8 cellular contexts compared by ENCODE assay signal in genomic region chr1:236281286-236282158, GRCh38. TPM values are rescaled to one million over a fixed set of nuclear protein-coding genes. Genes with fewer than 3 reads are reported as not detected.
DNase-seq lines count a peak whose midpoint lies in the region; ATAC-seq and TF ChIP-seq lines count a peak whose summit lies in the region.

TSS of gene ERO1B (minus strand) at chr1:236281958. CDS start at chr1:236281783, 175 bp downstream.

- H3K4me1 ChIP-seq in CD4-positive, CD25-positive, alpha-beta regulatory T cell (ENCODE audit: control insufficient read depth, insufficient read depth, low read length, poor library complexity, severe bottlenecking): peaks cover 20% of the 10 kb centered on the region
- peaks cover 0 to 13% (median 5%) of the 10 kb centered on the region in 4 donors for H3K4me1 ChIP-seq in right lobe of liver

- peak within 1 kb of the TSS; percentile 89 for H3K4me3 ChIP-seq in CD4-positive, CD25-positive, alpha-beta regulatory T cell (ENCODE audit: low read depth, low read length)
- peak within 1 kb of the TSS; percentile 86 to 96 (median 92) for H3K4me3 ChIP-seq in right lobe of liver

- H3K9me3 Mint-ChIP-seq in CD4-positive, CD25-positive, alpha-beta regulatory T cell: peaks cover 0 to 2% (median 0%) of the 10 kb centered on the region in 7 donors

- peaks cover 20% of the 10 kb centered on the region for H3K27me3 Mint-ChIP-seq in CD4-positive, CD25-positive, alpha-beta regulatory T cell

- H3K4me3 Mint-ChIP-seq in CD4-positive, CD25-positive, alpha-beta regulatory T cell: peak within 1 kb of the TSS; percentile 87 to 99 (median 96)

- H3K9me3 ChIP-seq in CD4-positive, CD25-positive, alpha-beta regulatory T cell (ENCODE audit: control insufficient read depth in 2 of 2, low read length in 2 of 2): no peaks in the 10 kb centered on the region
- H3K9me3 ChIP-seq in right lobe of liver: no peaks in the 10 kb centered on the region

- peak within 1 kb of the TSS; percentile 80 for H3K27ac ChIP-seq in CD4-positive, CD25-positive, alpha-beta regulatory T cell (ENCODE audit: insufficient read depth, low read length, poor library complexity, severe bottlenecking)
- peak within 1 kb of the TSS; percentile 72 to 81 (median 79) for H3K27ac ChIP-seq in right lobe of liver

- no peak for TF ChIP-seq CTCF in right lobe of liver (IDR thresholded peaks at IDR 0.05)

- 0% methylated on average over 6 of the region's 88 CpGs for WGBS in right lobe of liver (ENCODE audit: insufficient coverage, low coverage, low lambda C conversion rate, missing lambda C conversion rate)

- peak; percentile 93 for TF ChIP-seq POLR2A in right lobe of liver (IDR thresholded peaks at IDR 0.05)

- ATAC-seq in CD4-positive, CD25-positive, alpha-beta regulatory T cell (ENCODE audit: low read depth in 2 of 2): peak; percentile 97
- ATAC-seq in GM19395 (IDR thresholded peaks at IDR 0.05; ENCODE audit: unreplicated experiment) (peak; percentile 76), HG03558 (IDR thresholded peaks at IDR 0.05; ENCODE audit: extremely low read depth, unreplicated experiment) (peak; percentile 49), right lobe of liver (peak; percentile 98 to 99 (median 98))

- peak; percentile 96 to 98 (median 96) for DNase-seq in CD4-positive, CD25-positive, alpha-beta regulatory T cell
- DNase-seq in NCI-H748 (lab: John Stamatoyannopoulos, UW; ENCODE audit: unreplicated experiment) (peak; percentile 98), dermis microvascular lymphatic vessel endothelial cell (ENCODE audit: low read depth in 2 of 2) (peak; percentile 83 to 98), right lobe of liver (peak; percentile 99)
- DNase-seq in activated CD4-positive, alpha-beta T cell treated with anti-CD3 and anti-CD28 coated beads, Interleukin-2, amount 50 U/mL, for 4 hours: peak; percentile 95 to 96
- peak; percentile 97 for DNase-seq in stimulated activated CD4-positive, alpha-beta T cell treated with anti-CD3 and anti-CD28 coated beads, Interleukin-4, amount 100 ng/mL, for 24 hours

- peaks cover 12% of the 10 kb centered on the region for H3K36me3 Mint-ChIP-seq in CD4-positive, CD25-positive, alpha-beta regulatory T cell

- intact Hi-C loops in right lobe of liver (cut with DNase I): no loop called here

- H3K27me3 ChIP-seq in CD4-positive, CD25-positive, alpha-beta regulatory T cell (ENCODE audit: control insufficient read depth, insufficient read depth, low read length): no peaks in the 10 kb centered on the region
- H3K27me3 ChIP-seq in right lobe of liver: no peaks in the 10 kb centered on the region

- H3K4me1 Mint-ChIP-seq in CD4-positive, CD25-positive, alpha-beta regulatory T cell: peaks cover 26 to 67% (median 48%) of the 10 kb centered on the region in 4 donors

- no peaks in the 10 kb centered on the region for H3K36me3 ChIP-seq in CD4-positive, CD25-positive, alpha-beta regulatory T cell (ENCODE audit: control insufficient read depth, insufficient read depth, low read length)
- H3K36me3 ChIP-seq in right lobe of liver: no peaks in the 10 kb centered on the region

- peak within 1 kb of the TSS; percentile 93 to 97 (median 95) for H3K27ac Mint-ChIP-seq in CD4-positive, CD25-positive, alpha-beta regulatory T cell

RNA-seq across cellular contexts. Expression of gene ERO1B, which starts in this region (rescaled TPM):
- total RNA-seq in CD4-positive, CD25-positive, alpha-beta regulatory T cell: 15.2 TPM
- polyA plus RNA-seq in CD4-positive, CD25-positive, alpha-beta regulatory T cell: 1 to 10 TPM; 2.4 to 4.3 (median 2.8) TPM
- total RNA-seq in dermis microvascular lymphatic vessel endothelial cell (3.7 and 4.0 TPM in 2 replicates), right lobe of liver (10 to 100 TPM in 5 of 6 experiments, 1 to 10 TPM in 1; 8.0 to 22.5 (median 17.1) TPM)

Comparison
In these comparisons a context has a peak if more than half of its experiments do, and no peak if none do; other contexts are left out.
1. Peak in every context shown above with its lines: DNase-seq, ATAC-seq, H3K4me3 ChIP-seq and H3K27ac ChIP-seq.